ENCODE assay signal across 16 cellular contexts in the genomic region with DNA sequence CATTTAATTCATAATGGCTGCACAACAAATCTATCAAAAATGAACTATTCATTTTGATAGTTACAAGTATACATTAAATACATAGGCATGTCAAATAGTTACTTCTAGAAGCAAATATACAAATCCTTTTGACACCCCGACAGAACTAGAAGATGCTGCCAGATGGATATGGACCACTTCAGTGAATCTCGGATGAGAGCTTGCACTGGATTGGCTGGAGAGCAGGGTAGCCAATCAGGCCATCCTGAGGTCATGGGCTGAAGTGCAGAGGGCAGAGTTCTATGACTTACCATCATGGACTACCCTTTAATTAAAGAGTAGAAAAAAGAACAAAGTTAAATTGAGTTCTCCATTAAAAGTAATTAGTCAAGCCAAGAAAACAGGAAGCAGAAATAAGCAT. TPM values are rescaled to one million over a fixed set of nuclear protein-coding genes. Genes with fewer than 3 reads are reported as not detected.
DNase-seq lines count a peak whose midpoint lies in the region; ATAC-seq and TF ChIP-seq lines count a peak whose summit lies in the region.
"Had no signal": no experiment of that assay in that cellular context is flagged by ENCODE, and none has a peak within 500 bp of the region (broad histone marks: within the 10 kb centered on the region; RNA-seq: fewer than 3 reads in every experiment).

No MANE protein-coding gene starts in this region.

- peak overlapping the region; percentile 69 for H3K27ac Mint-ChIP-seq in activated CD8-positive, alpha-beta T cell treated with anti-CD3 and anti-CD28 coated beads for 36 hours
- no peak overlapping the region for H3K27ac Mint-ChIP-seq in activated CD8-positive, alpha-beta T cell treated with anti-CD3 and anti-CD28 coated beads, Interleukin-2, amount 10 ng/mL, durations not matched to agents 7 days and 5 days
- H3K27ac Mint-ChIP-seq in central memory CD8-positive, alpha-beta T cell (ENCODE audit: low read depth), result peak overlapping the region; percentile 51
- H3K27ac Mint-ChIP-seq in natural killer cell treated with Interleukin-12 subunit alpha and Interleukin-12 subunit beta and Interleukin-15 and Interleukin-18, amount 100 ng/mL, for 72 hours, result peak overlapping the region; percentile 48 to 73

- no peak overlapping the region for H3K4me3 Mint-ChIP-seq in activated CD8-positive, alpha-beta T cell treated with anti-CD3 and anti-CD28 coated beads for 36 hours
- no peak overlapping the region for H3K4me3 Mint-ChIP-seq in activated CD8-positive, alpha-beta T cell treated with anti-CD3 and anti-CD28 coated beads, Interleukin-2, amount 10 ng/mL, durations not matched to agents 7 days and 5 days
- no peak overlapping the region for H3K4me3 Mint-ChIP-seq in central memory CD8-positive, alpha-beta T cell
- H3K4me3 Mint-ChIP-seq in natural killer cell treated with Interleukin-12 subunit alpha and Interleukin-12 subunit beta and Interleukin-15 and Interleukin-18, amount 100 ng/mL, for 72 hours, result peak overlapping the region; percentile 11

- H3K9me3 Mint-ChIP-seq in activated CD8-positive, alpha-beta T cell treated with anti-CD3 and anti-CD28 coated beads for 36 hours, result no peaks in the 10 kb centered on the region
- no peaks in the 10 kb centered on the region for H3K9me3 Mint-ChIP-seq in activated CD8-positive, alpha-beta T cell treated with anti-CD3 and anti-CD28 coated beads, Interleukin-2, amount 10 ng/mL, durations not matched to agents 7 days and 5 days (ENCODE audit: insufficient read depth)
- H3K9me3 Mint-ChIP-seq in central memory CD8-positive, alpha-beta T cell, result no peaks in the 10 kb centered on the region
- H3K9me3 Mint-ChIP-seq in natural killer cell treated with Interleukin-12 subunit alpha and Interleukin-12 subunit beta and Interleukin-15 and Interleukin-18, amount 100 ng/mL, for 72 hours, result no peaks in the 10 kb centered on the region

- peaks cover 88% of the 10 kb centered on the region for H3K36me3 Mint-ChIP-seq in activated CD8-positive, alpha-beta T cell treated with anti-CD3 and anti-CD28 coated beads for 36 hours (ENCODE audit: low read depth)
- peaks cover 91% of the 10 kb centered on the region for H3K36me3 Mint-ChIP-seq in activated CD8-positive, alpha-beta T cell treated with anti-CD3 and anti-CD28 coated beads, Interleukin-2, amount 10 ng/mL, durations not matched to agents 7 days and 5 days (ENCODE audit: low read depth)
- H3K36me3 Mint-ChIP-seq in central memory CD8-positive, alpha-beta T cell (ENCODE audit: insufficient read depth), result peaks cover 94% of the 10 kb centered on the region
- H3K36me3 Mint-ChIP-seq in natural killer cell treated with Interleukin-12 subunit alpha and Interleukin-12 subunit beta and Interleukin-15 and Interleukin-18, amount 100 ng/mL, for 72 hours, result peaks cover 80% of the 10 kb centered on the region

- no peak for DNase-seq in activated CD8-positive, alpha-beta T cell treated with anti-CD3 and anti-CD28 coated beads for 36 hours
- DNase-seq in activated CD8-positive, alpha-beta T cell treated with anti-CD3 and anti-CD28 coated beads, Interleukin-2, amount 10 ng/mL, durations not matched to agents 7 days and 5 days, result no peak
- DNase-seq in NCI-H524 (lab: John Stamatoyannopoulos, UW), result peak; percentile 14 to 62
- DNase-seq in central memory CD8-positive, alpha-beta T cell (ENCODE audit: low spot score in 2 of 2), result no peak
- no peak for DNase-seq in natural killer cell treated with Interleukin-12 subunit alpha and Interleukin-12 subunit beta and Interleukin-15 and Interleukin-18, amount 100 ng/mL, for 72 hours (ENCODE audit: low spot score)
- DNase-seq in DMS153 (lab: John Stamatoyannopoulos, UW), result no peak
- DNase-seq: activated CD4-positive, CD25-positive, alpha-beta regulatory T cell treated with anti-CD3 and anti-CD28 coated beads, Interleukin-2, amount 50 U/mL, for 72 hours; amniotic stem cell; effector memory CD4-positive, alpha-beta T cell; EL; NCI-H1694; NCI-H446; OCI-M1; SJCRH30 had no signal

- H3K27me3 Mint-ChIP-seq in activated CD8-positive, alpha-beta T cell treated with anti-CD3 and anti-CD28 coated beads for 36 hours, result no peaks in the 10 kb centered on the region
- H3K27me3 Mint-ChIP-seq in activated CD8-positive, alpha-beta T cell treated with anti-CD3 and anti-CD28 coated beads, Interleukin-2, amount 10 ng/mL, durations not matched to agents 7 days and 5 days (ENCODE audit: low read depth), result no peaks in the 10 kb centered on the region
- H3K27me3 Mint-ChIP-seq in central memory CD8-positive, alpha-beta T cell, result no peaks in the 10 kb centered on the region
- H3K27me3 Mint-ChIP-seq in natural killer cell treated with Interleukin-12 subunit alpha and Interleukin-12 subunit beta and Interleukin-15 and Interleukin-18, amount 100 ng/mL, for 72 hours, result no peaks in the 10 kb centered on the region

- POLR2A ChIA-PET in activated CD8-positive, alpha-beta T cell treated with anti-CD3 and anti-CD28 coated beads for 36 hours (lab: Charles Lee), result interaction anchor here (0.9 to 7.4 kb wide), 4 partner anchors 9 to 63 kb away, joined by 3 to 106 read pairs (median 26); partner anchors contain the start of gene CCNL1
- POLR2A ChIA-PET in activated CD8-positive, alpha-beta T cell treated with anti-CD3 and anti-CD28 coated beads, Interleukin-2, amount 10 ng/mL, durations not matched to agents 7 days and 5 days (lab: Charles Lee), result interaction anchor here (0.7 to 6.1 kb wide), 3 partner anchors 9 to 18 kb away, joined by 4 to 44 read pairs (median 6); partner anchors contain the start of gene CCNL1

- intact Hi-C loops in activated CD8-positive, alpha-beta T cell treated with anti-CD3 and anti-CD28 coated beads for 36 hours (cut with micrococcal nuclease), result no loop called here

- CTCF ChIA-PET in activated CD8-positive, alpha-beta T cell treated with anti-CD3 and anti-CD28 coated beads for 36 hours (lab: Charles Lee), result interaction anchor here (2.6 kb wide), 1 partner anchor 14 kb away, joined by 10 read pairs; no protein-coding TSS in a partner anchor
- CTCF ChIA-PET in activated CD8-positive, alpha-beta T cell treated with anti-CD3 and anti-CD28 coated beads, Interleukin-2, amount 10 ng/mL, durations not matched to agents 7 days and 5 days (lab: Charles Lee), result interaction anchor here (6.8 kb wide), 1 partner anchor 14 kb away, joined by 57 read pairs; no protein-coding TSS in a partner anchor

- no peak for TF ChIP-seq CTCF in activated CD8-positive, alpha-beta T cell treated with anti-CD3 and anti-CD28 coated beads for 36 hours (IDR thresholded peaks at IDR 0.05)

- H3K4me1 Mint-ChIP-seq in activated CD8-positive, alpha-beta T cell treated with anti-CD3 and anti-CD28 coated beads for 36 hours (ENCODE audit: low read depth), result peaks cover 72% of the 10 kb centered on the region
- H3K4me1 Mint-ChIP-seq in activated CD8-positive, alpha-beta T cell treated with anti-CD3 and anti-CD28 coated beads, Interleukin-2, amount 10 ng/mL, durations not matched to agents 7 days and 5 days (ENCODE audit: low read depth), result peaks cover 57% of the 10 kb centered on the region
- peaks cover 36% of the 10 kb centered on the region for H3K4me1 Mint-ChIP-seq in central memory CD8-positive, alpha-beta T cell
- peaks cover 37 to 65% of the 10 kb centered on the region in 2 donors for H3K4me1 Mint-ChIP-seq in natural killer cell treated with Interleukin-12 subunit alpha and Interleukin-12 subunit beta and Interleukin-15 and Interleukin-18, amount 100 ng/mL, for 72 hours (ENCODE audit: low read depth in 2 of 2)

- ATAC-seq in activated CD8-positive, alpha-beta T cell treated with anti-CD3 and anti-CD28 coated beads for 36 hours, result peak; percentile 43
- ATAC-seq in activated CD8-positive, alpha-beta T cell treated with anti-CD3 and anti-CD28 coated beads, Interleukin-2, amount 10 ng/mL, durations not matched to agents 7 days and 5 days, result no peak
- no peak for ATAC-seq in central memory CD8-positive, alpha-beta T cell (replicated peaks; ENCODE audit: extremely low read depth, poor library complexity, severe bottlenecking)
- no peak for ATAC-seq in natural killer cell treated with Interleukin-12 subunit alpha and Interleukin-12 subunit beta and Interleukin-15 and Interleukin-18, amount 100 ng/mL, for 72 hours
- ATAC-seq in HG02588 (IDR thresholded peaks at IDR 0.05; ENCODE audit: unreplicated experiment), result no peak
- ATAC-seq in HG03432 (IDR thresholded peaks at IDR 0.05; ENCODE audit: unreplicated experiment), result no peak

RNA-seq across cellular contexts. Expression of gene CCNL1, which starts 8.3 kb away (rescaled TPM):
- 100 to 1,000 TPM; 180 to 191 TPM for total RNA-seq in activated CD8-positive, alpha-beta T cell treated with anti-CD3 and anti-CD28 coated beads for 36 hours
- 100 to 1,000 TPM; 257 TPM for total RNA-seq in activated CD8-positive, alpha-beta T cell treated with anti-CD3 and anti-CD28 coated beads, Interleukin-2, amount 10 ng/mL, durations not matched to agents 7 days and 5 days
- 100 to 1,000 TPM; 303 to 324 TPM for total RNA-seq in natural killer cell treated with Interleukin-12 subunit alpha and Interleukin-12 subunit beta and Interleukin-15 and Interleukin-18, amount 100 ng/mL, for 72 hours

Comparison
In these comparisons a context has a peak if more than half of its experiments do, and no peak if none do; other contexts are left out.
1. DNase-seq: peak in NCI-H524 (2 of 2); none in activated CD8-positive, alpha-beta T cell treated with anti-CD3 and anti-CD28 coated beads for 36 hours (single experiment), activated CD8-positive, alpha-beta T cell treated with anti-CD3 and anti-CD28 coated beads, Interleukin-2, amount 10 ng/mL, durations not matched to agents 7 days and 5 days (single experiment), central memory CD8-positive, alpha-beta T cell (0 of 2), natural killer cell treated with Interleukin-12 subunit alpha and Interleukin-12 subunit beta and Interleukin-15 and Interleukin-18, amount 100 ng/mL, for 72 hours (single experiment) and DMS153 (single experiment).